Comparison of ENCODE assay signal across 24 cellular contexts in the genomic region with DNA sequence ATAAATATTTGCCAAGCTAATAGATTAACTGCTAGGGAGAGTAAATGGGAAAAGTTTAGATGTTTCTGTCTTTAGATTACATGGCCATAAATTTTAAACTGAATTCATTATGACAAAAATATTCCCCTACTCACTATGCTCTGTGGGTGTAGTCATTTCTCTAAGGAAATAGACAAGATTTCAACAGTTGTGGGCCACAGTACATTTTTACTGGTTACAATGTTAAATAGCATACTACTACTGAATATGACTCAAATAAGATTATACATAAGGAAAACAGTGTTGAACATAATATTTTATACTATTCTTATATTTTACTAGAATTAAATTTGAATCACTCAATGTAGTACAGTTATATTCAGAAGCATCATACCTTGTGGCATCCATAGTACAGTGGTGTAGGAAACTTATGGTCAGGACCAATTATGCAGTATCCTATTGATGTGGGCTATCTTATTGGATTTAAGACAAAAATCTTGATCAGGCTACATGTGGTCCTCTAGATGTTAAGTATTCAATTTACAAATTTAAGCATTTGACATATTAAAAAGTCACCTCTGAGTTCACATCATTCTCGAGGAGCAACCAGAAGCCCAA.
"Had no signal": no experiment of that assay in that cellular context is flagged by ENCODE, and none has a peak within 500 bp of the region (broad histone marks: within the 10 kb centered on the region; RNA-seq: fewer than 3 reads in every experiment).

No MANE protein-coding gene starts in this region.

- H3K4me3 Mint-ChIP-seq: memory B cell; nephron; T-helper 1 cell treated with Interleukin-12 subunit alpha and Interleukin-12 subunit beta and Interleukin-4 antibody, amounts not matched to agents 30 μg/mL and 1 μg/mL, for 36 hours; WTC11 had no signal

- ATAC-seq: body of pancreas, gastroesophageal sphincter, left cardiac atrium, psoas muscle, WTC11 had no signal

- H3K27me3 ChIP-seq: body of pancreas, cardiac muscle cell, gastroesophageal sphincter, neutrophil, ovary, right atrium auricular region, transverse colon, uterus had no signal

- H3K27ac ChIP-seq: body of pancreas, cardiac muscle cell, epithelial cell of prostate, gastroesophageal sphincter, neutrophil, ovary, psoas muscle, right atrium auricular region, transverse colon, uterus had no signal

- H3K27me3 Mint-ChIP-seq: memory B cell had no signal

- H3K4me1 ChIP-seq: uterus had no signal

- H3K36me3 ChIP-seq: ovary, uterus had no signal

- H3K9me3 ChIP-seq: gastroesophageal sphincter, neutrophil, psoas muscle, right atrium auricular region, uterus had no signal

- DNase-seq: activated CD4-positive, alpha-beta T cell treated with anti-CD3 and anti-CD28 coated beads, Interleukin-2, amount 50 U/mL, for 48 hours; activated gamma-delta T cell; activated T-cell treated with anti-CD3 and anti-CD28 coated beads for 4 hours; anterior cingulate cortex; body of pancreas; head of caudate nucleus; hypothalamus; islet precursor cell; left cardiac atrium; ovary; psoas muscle; stimulated activated CD4-positive, alpha-beta T cell treated with anti-CD3 and anti-CD28 coated beads, Interleukin-4, amount 100 ng/mL, for 4 hours; T1000; transverse colon; uterus had no signal

- H3K27ac Mint-ChIP-seq: T-helper 1 cell treated with Interleukin-12 subunit alpha and Interleukin-12 subunit beta and Interleukin-4 antibody, amounts not matched to agents 30 μg/mL and 1 μg/mL, for 36 hours; WTC11 had no signal

- H3K4me3 ChIP-seq: body of pancreas, cardiac muscle cell, gastroesophageal sphincter, ovary, psoas muscle, right atrium auricular region, transverse colon, uterus had no signal
